In the genomic region with DNA sequence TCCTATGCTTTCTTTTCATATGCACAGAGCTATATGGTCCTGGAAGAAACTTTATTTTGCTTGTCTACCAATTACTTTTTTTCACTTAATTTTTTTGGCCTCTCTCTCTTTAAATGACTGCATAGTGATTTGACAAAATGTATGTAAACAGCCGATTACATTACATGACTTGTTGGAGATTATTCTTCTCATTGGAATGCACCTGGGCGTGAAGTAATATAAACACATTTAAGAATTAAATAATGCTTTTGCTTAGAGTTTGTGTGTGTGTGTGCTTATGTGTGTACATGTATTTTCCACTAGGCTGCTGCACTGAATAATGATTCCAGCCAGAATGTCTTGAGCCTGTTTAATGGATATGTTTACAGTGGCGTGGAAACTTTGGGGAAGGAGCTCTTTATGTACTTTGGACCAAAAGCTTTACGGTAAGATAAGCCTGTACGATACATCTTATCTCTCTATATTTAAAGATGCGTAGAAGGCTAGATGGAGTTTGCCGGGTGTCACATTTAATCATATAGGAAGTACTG, we compare ENCODE assay signal across 19 cellular contexts. TPM values are rescaled to one million over a fixed set of nuclear protein-coding genes. Genes with fewer than 3 reads are reported as not detected.
DNase-seq lines count a peak whose midpoint lies in the region; ATAC-seq, FAIRE-seq and TF ChIP-seq lines count a peak whose summit lies in the region.
"Had no signal": no experiment of that assay in that cellular context is flagged by ENCODE, and none has a peak within 500 bp of the region (broad histone marks: within the 10 kb centered on the region; RNA-seq: fewer than 3 reads in every experiment).

No MANE protein-coding gene starts in this region.

- POLR2A ChIA-PET in CD4-positive, alpha-beta T cell (lab: Charles Lee), result interaction anchor here (1.1 to 2.7 kb wide), 4 partner anchors 8 to 120 kb away, joined by 4 to 11 read pairs (median 4); partner anchors contain the start of genes AGA and NEIL3
- POLR2A ChIA-PET in T-cell (lab: Charles Lee), result interaction anchor here (0.9 to 1.5 kb wide), 3 partner anchors 8 to 11 kb away, joined by 3 read pairs; no protein-coding TSS in a partner anchor

- no peaks in the 10 kb centered on the region for H3K9me3 ChIP-seq in CD4-positive, alpha-beta T cell (ENCODE audit: control insufficient read depth, low read length)
- H3K9me3 ChIP-seq: colonic mucosa had no signal

- H3K9me3 Mint-ChIP-seq in CD4-positive, alpha-beta T cell, result no peaks in the 10 kb centered on the region
- no peaks in the 10 kb centered on the region for H3K9me3 Mint-ChIP-seq in T-cell
- H3K9me3 Mint-ChIP-seq: memory B cell had no signal

- H3K27ac Mint-ChIP-seq in CD4-positive, alpha-beta T cell, result no peak overlapping the region
- no peak overlapping the region for H3K27ac Mint-ChIP-seq in T-cell
- H3K27ac Mint-ChIP-seq: memory B cell; naive thymus-derived CD8-positive, alpha-beta T cell had no signal

- no peak for DNase-seq in CD4-positive, alpha-beta T cell
- DNase-seq in LNCaP clone FGC (ENCODE audit: low read depth), result peak; percentile 44
- DNase-seq in dermis blood vessel endothelial cell, result peak; percentile 51
- DNase-seq in lung microvascular endothelial cell (ENCODE audit: low read depth in 2 of 2), result peak; percentile 47 to 60
- no peak for DNase-seq in left cardiac atrium
- no peak for DNase-seq in GM19239 (ENCODE audit: insufficient read length, low spot score)
- DNase-seq in T-cell, result no peak
- no peak for DNase-seq in dedifferentiated amniotic fluid mesenchymal stem cell (ENCODE audit: extremely low spot score)
- DNase-seq: activated CD4-positive, alpha-beta T cell treated with anti-CD3 and anti-CD28 coated beads, Interleukin-2, amount 50 U/mL, for 4 hours; activated naive CD4-positive, alpha-beta T cell treated with anti-CD3 and anti-CD28 coated beads, Interleukin-2, amount 50 U/mL, for 16 hours; colonic mucosa; head of caudate nucleus; Karpas-422; naive thymus-derived CD8-positive, alpha-beta T cell; NCI-H1417; posterior cingulate gyrus had no signal

- no peaks in the 10 kb centered on the region for H3K27me3 ChIP-seq in CD4-positive, alpha-beta T cell (ENCODE audit: control insufficient read depth, insufficient read depth, low read length)
- H3K27me3 ChIP-seq: colonic mucosa had no signal

- ATAC-seq in CD4-positive, alpha-beta T cell (ENCODE audit: poor library complexity), result no peak
- ATAC-seq in left cardiac atrium (no peak), T-cell (replicated peaks in 1 of 4) (no peak)
- ATAC-seq: naive thymus-derived CD8-positive, alpha-beta T cell had no signal

- intact Hi-C loops in CD4-positive, alpha-beta T cell (cut with DNase I, micrococcal nuclease), result no loop called here
- intact Hi-C loops in left cardiac atrium (cut with DNase I), result no loop called here

- TF ChIP-seq CTCF in CD4-positive, alpha-beta T cell (IDR thresholded peaks at IDR 0.05), result no peak
- no peak for TF ChIP-seq CTCF in LNCaP clone FGC (IDR thresholded peaks at IDR 0.05; ENCODE audit: control insufficient read depth, extremely low read depth, insufficient read depth)

- H3K27ac ChIP-seq in CD4-positive, alpha-beta T cell (ENCODE audit: low read depth, low read length), result no peak overlapping the region
- H3K27ac ChIP-seq: colonic mucosa, SK-N-MC had no signal

- peak overlapping the region; percentile 13 for H3K4me3 Mint-ChIP-seq in CD4-positive, alpha-beta T cell
- no peak overlapping the region for H3K4me3 Mint-ChIP-seq in T-cell
- H3K4me3 Mint-ChIP-seq: memory B cell; naive thymus-derived CD8-positive, alpha-beta T cell had no signal

- H3K36me3 Mint-ChIP-seq in CD4-positive, alpha-beta T cell (ENCODE audit: low read depth), result no peaks in the 10 kb centered on the region
- no peaks in the 10 kb centered on the region for H3K36me3 Mint-ChIP-seq in T-cell
- H3K36me3 Mint-ChIP-seq: memory B cell; naive thymus-derived CD8-positive, alpha-beta T cell had no signal

- H3K4me3 ChIP-seq in LNCaP clone FGC (ENCODE audit: low read depth, low read length), result no peak overlapping the region
- H3K4me3 ChIP-seq: colonic mucosa, SK-N-MC had no signal

- CTCF ChIA-PET in CD4-positive, alpha-beta T cell (lab: Charles Lee), result no interaction called here
- CTCF ChIA-PET in T-cell (lab: Charles Lee), result interaction anchor here in 1 of 2 donors (0.6 to 1.3 kb wide), 3 partner anchors 12 to 15 kb away, joined by 3 to 5 read pairs (median 4); partner anchors contain the start of gene NEIL3

- FAIRE-seq in GM19239 (lab: Jason Lieb, UNC), result no peak
- FAIRE-seq: TTC549 had no signal

- H3K4me1 Mint-ChIP-seq in CD4-positive, alpha-beta T cell (ENCODE audit: low read depth), result peaks cover 59% of the 10 kb centered on the region
- peaks cover 22 to 62% (median 35%) of the 10 kb centered on the region in 3 donors for H3K4me1 Mint-ChIP-seq in T-cell

- H3K27me3 Mint-ChIP-seq in CD4-positive, alpha-beta T cell, result no peaks in the 10 kb centered on the region
- no peaks in the 10 kb centered on the region for H3K27me3 Mint-ChIP-seq in T-cell
- H3K27me3 Mint-ChIP-seq: memory B cell; naive thymus-derived CD8-positive, alpha-beta T cell had no signal

RNA-seq across cellular contexts. Expression of gene NEIL3, which starts 12.5 kb away (rescaled TPM):
- under 1 TPM; 0.22 to 0.25 TPM for total RNA-seq in CD4-positive, alpha-beta T cell
- total RNA-seq in dermis blood vessel endothelial cell (2.4 and 6.8 TPM in 2 replicates), lung microvascular endothelial cell (1.2 and 2.4 TPM in 2 replicates), left cardiac atrium (under 1 TPM in 1 of 2 donors, not detected in 1; 0.32 TPM), T-cell (under 1 TPM; 0.25 to 0.90 (median 0.44) TPM)
- total RNA-seq: naive thymus-derived CD8-positive, alpha-beta T cell had no signal

Comparison
In these comparisons a context has a peak if more than half of its experiments do, and no peak if none do; other contexts are left out.
1. DNase-seq: peak in LNCaP clone FGC (single experiment), dermis blood vessel endothelial cell (single experiment) and lung microvascular endothelial cell (2 of 2); none in CD4-positive, alpha-beta T cell (0 of 10), left cardiac atrium (single experiment), GM19239 (single experiment), T-cell (0 of 34) and dedifferentiated amniotic fluid mesenchymal stem cell (single experiment).